In the genomic region with DNA sequence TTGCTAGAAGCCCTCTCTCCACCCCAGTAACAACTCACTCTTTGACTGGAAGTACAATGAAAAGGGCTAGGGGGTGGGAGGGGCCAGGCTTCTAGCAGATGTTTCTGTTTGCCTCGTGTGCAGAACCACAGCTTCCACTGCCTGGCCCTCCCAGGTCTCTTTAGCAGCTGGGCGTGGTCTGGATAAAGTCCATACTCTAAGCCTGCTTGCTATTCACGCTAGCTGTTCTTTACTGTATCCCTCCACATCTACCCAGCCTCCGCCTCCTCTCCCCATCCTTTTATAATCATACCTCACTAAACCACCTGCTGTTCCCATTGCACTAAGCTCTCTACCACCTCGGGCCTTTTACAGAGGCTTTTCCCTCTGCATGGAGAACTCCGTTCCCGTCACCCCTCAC, we compare ENCODE assay signal across 8 cellular contexts.
DNase-seq lines count a peak whose midpoint lies in the region; TF ChIP-seq lines count a peak whose summit lies in the region.

No MANE protein-coding gene starts in this region.

- H3K4me2 ChIP-seq in GM23248 (ENCODE audit: unreplicated experiment): no peak overlapping the region

- no peaks in the 10 kb centered on the region for H4K20me1 ChIP-seq in GM23248 (ENCODE audit: insufficient read depth)

- H3K4me1 ChIP-seq in BE2C (0 out of 2 replicates have a peak, but pooled peaks cover 4% of the 10 kb centered on the region), GM23248 (ENCODE audit: insufficient read depth) (no peaks in the 10 kb centered on the region)

- no peak overlapping the region for H3K4me3 ChIP-seq in BE2C (ENCODE audit: low read depth, low read length)
- H3K4me3 ChIP-seq in GM23248: no peak overlapping the region

- H3K9me2 ChIP-seq in GM23248 (ENCODE audit: insufficient read depth): no peaks in the 10 kb centered on the region

- H3K36me3 ChIP-seq in BE2C: no peaks in the 10 kb centered on the region
- no peaks in the 10 kb centered on the region for H3K36me3 ChIP-seq in GM23248 (ENCODE audit: low read depth)

- TF ChIP-seq CTCF in BE2C (IDR thresholded peaks at IDR 0.05; ENCODE audit: low read depth, low read length): no peak

- H3K9me3 ChIP-seq in BE2C (no peaks in the 10 kb centered on the region), GM23248 (ENCODE audit: low read depth) (no peaks in the 10 kb centered on the region)

- DNase-seq in BE2C: peak; percentile 64
- DNase-seq in GM23248: peak; percentile 15
- peak; percentile 70 for DNase-seq in NCI-H2196 treated with DMSO at 0.1 percent for 48 hours (lab: John Stamatoyannopoulos, UW; ENCODE audit: unreplicated experiment)
- peak in 2 of 61 donors; percentile 19 to 26 for DNase-seq in caudate nucleus (lab: John Stamatoyannopoulos, UW)
- no peak for DNase-seq in amygdala (lab: John Stamatoyannopoulos, UW)
- DNase-seq in activated CD4-positive, CD25-positive, alpha-beta regulatory T cell treated with anti-CD3 and anti-CD28 coated beads, Interleukin-2, amount 50 U/mL, for 72 hours: no peak
- no peak for DNase-seq in activated gamma-delta T cell (lab: John Stamatoyannopoulos, UW)
- no peak for DNase-seq in activated CD8-positive, alpha-beta memory T cell treated with anti-CD3 and anti-CD28 coated beads, Interleukin-2, amount 50 U/mL, for 48 hours

- 39 to 42% methylated on average over 7 of the region's 7 CpGs for WGBS in GM23248 (ENCODE audit: low coverage in 1 of 2, low lambda C conversion rate in 2 of 2, missing lambda C conversion rate in 2 of 2), 2 experiments

- H3K27ac ChIP-seq in GM23248: no peak overlapping the region
- peak overlapping the region; percentile 26 for H3K27ac ChIP-seq in caudate nucleus (ENCODE audit: low read depth, low read length)

- no peaks in the 10 kb centered on the region for H3K79me2 ChIP-seq in GM23248 (ENCODE audit: insufficient read depth)

- H3K27me3 ChIP-seq in BE2C (no peaks in the 10 kb centered on the region), GM23248 (replicated peaks; ENCODE audit: insufficient read depth) (no peaks in the 10 kb centered on the region)

- H3F3A ChIP-seq in GM23248 (ENCODE audit: insufficient read depth): no peaks in the 10 kb centered on the region

- no peak overlapping the region for H3K9ac ChIP-seq in GM23248

- no peak overlapping the region for H2AFZ ChIP-seq in GM23248

- in situ Hi-C loops in GM23248 (cut with MboI): no loop called here

Comparison
In these comparisons a context has a peak if more than half of its experiments do, and no peak if none do; other contexts are left out.
1. DNase-seq: peak in BE2C (single experiment), GM23248 (single experiment) and NCI-H2196 treated with DMSO at 0.1 percent for 48 hours (single experiment); none in amygdala (0 of 56), activated CD4-positive, CD25-positive, alpha-beta regulatory T cell treated with anti-CD3 and anti-CD28 coated beads, Interleukin-2, amount 50 U/mL, for 72 hours (single experiment), activated gamma-delta T cell (single experiment) and activated CD8-positive, alpha-beta memory T cell treated with anti-CD3 and anti-CD28 coated beads, Interleukin-2, amount 50 U/mL, for 48 hours (single experiment).